Comparison of ENCODE assay signal across 8 cellular contexts in the genomic region with DNA sequence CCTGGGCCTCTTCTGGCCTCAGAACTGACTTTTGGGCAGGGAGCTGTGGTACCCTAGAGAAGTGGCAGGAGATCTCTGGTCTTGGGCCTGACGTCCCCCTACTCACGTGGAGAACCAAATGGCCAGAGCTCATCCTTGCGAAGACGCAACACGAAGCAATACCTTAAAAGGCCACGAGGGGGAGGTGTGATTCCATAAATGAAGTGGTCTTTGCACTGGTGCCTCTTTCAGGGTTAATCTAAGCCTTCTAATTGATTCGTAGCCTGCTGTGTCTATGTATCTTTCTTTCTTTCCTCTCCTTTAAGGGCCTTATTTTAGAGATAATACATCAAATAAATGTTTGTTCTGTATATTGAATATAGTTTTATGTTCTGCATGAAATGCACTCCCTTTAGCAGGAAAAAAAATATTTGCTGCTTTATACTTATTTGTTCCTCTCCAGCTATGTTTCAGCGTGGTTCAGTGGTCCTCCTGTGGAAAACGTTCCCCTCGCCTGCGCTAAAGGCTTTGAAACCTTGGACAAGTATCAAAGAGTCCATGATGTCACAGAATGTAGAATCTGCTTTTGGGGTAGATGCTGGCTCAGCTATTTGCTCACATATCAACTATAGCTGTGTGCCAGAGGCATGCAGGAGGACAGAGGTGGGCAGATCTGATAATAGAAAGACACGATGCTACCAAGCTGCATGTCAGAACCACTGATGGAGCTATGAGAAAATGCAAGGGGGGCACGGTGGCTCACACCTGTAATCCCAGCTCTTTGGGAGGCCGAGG. TPM values are rescaled to one million over a fixed set of nuclear protein-coding genes. Genes with fewer than 3 reads are reported as not detected.
DNase-seq lines count a peak whose midpoint lies in the region; ATAC-seq lines count a peak whose summit lies in the region.

No MANE protein-coding gene starts in this region.

- peaks cover 10% of the 10 kb centered on the region for H3K27me3 Mint-ChIP-seq in activated naive CD8-positive, alpha-beta T cell treated with anti-CD3 and anti-CD28 coated beads, Interleukin-2, amount 50 U/mL, for 24 hours

- peak; percentile 76 for ATAC-seq in activated naive CD8-positive, alpha-beta T cell treated with anti-CD3 and anti-CD28 coated beads, Interleukin-2, amount 50 U/mL, for 24 hours
- ATAC-seq in left ventricle myocardium superior (peak; percentile 71), sciatic nerve (peak; percentile 71), HG03378 (IDR thresholded peaks at IDR 0.05; ENCODE audit: unreplicated experiment) (no peak)

- peak; percentile 61 for DNase-seq in G401 (ENCODE audit: low spot score)
- peak; percentile 31 for DNase-seq in HCEC 1CT
- DNase-seq in NCI-H128 (lab: John Stamatoyannopoulos, UW; ENCODE audit: unreplicated experiment) = peak; percentile 17
- peak; percentile 28 to 52 for DNase-seq in SW 1271 (lab: John Stamatoyannopoulos, UW)
- DNase-seq in activated naive CD8-positive, alpha-beta T cell treated with anti-CD3 and anti-CD28 coated beads, Interleukin-2, amount 50 U/mL, for 24 hours = peak; percentile 81
- peak; percentile 49 for DNase-seq in left ventricle myocardium superior
- DNase-seq in sciatic nerve (ENCODE audit: low spot score) = peak; percentile 83

- H3K27ac Mint-ChIP-seq in activated naive CD8-positive, alpha-beta T cell treated with anti-CD3 and anti-CD28 coated beads, Interleukin-2, amount 50 U/mL, for 24 hours = no peak overlapping the region

- no peak overlapping the region for H3K4me3 Mint-ChIP-seq in activated naive CD8-positive, alpha-beta T cell treated with anti-CD3 and anti-CD28 coated beads, Interleukin-2, amount 50 U/mL, for 24 hours

- no peaks in the 10 kb centered on the region for H3K4me1 Mint-ChIP-seq in activated naive CD8-positive, alpha-beta T cell treated with anti-CD3 and anti-CD28 coated beads, Interleukin-2, amount 50 U/mL, for 24 hours

- in situ Hi-C loops in G401 (cut with HindIII; ENCODE audit: low sequenced_read_pairs) = no loop called here

- H3K9me3 Mint-ChIP-seq in activated naive CD8-positive, alpha-beta T cell treated with anti-CD3 and anti-CD28 coated beads, Interleukin-2, amount 50 U/mL, for 24 hours = no peaks in the 10 kb centered on the region

- intact Hi-C loops in left ventricle myocardium superior (cut with micrococcal nuclease) = no loop called here
- intact Hi-C loops in sciatic nerve (cut with DNase I) = no loop called here

- H3K36me3 Mint-ChIP-seq in activated naive CD8-positive, alpha-beta T cell treated with anti-CD3 and anti-CD28 coated beads, Interleukin-2, amount 50 U/mL, for 24 hours (ENCODE audit: low read depth) = no peaks in the 10 kb centered on the region

RNA-seq across cellular contexts. Expression of gene STRA8, which starts 41.0 kb away (rescaled TPM):
- total RNA-seq in G401 (2014; rRNA removed; shearing (Covaris generic)) = not detected in 2 replicates
- not detected for total RNA-seq in left ventricle myocardium superior
- not detected for total RNA-seq in sciatic nerve

Comparison
In these comparisons a context has a peak if more than half of its experiments do, and no peak if none do; other contexts are left out.
1. DNase-seq: peak in every context shown above with its lines; median percentile 83 in sciatic nerve; 81 in activated naive CD8-positive, alpha-beta T cell treated with anti-CD3 and anti-CD28 coated beads, Interleukin-2, amount 50 U/mL, for 24 hours; 61 in G401; 49 in left ventricle myocardium superior; 40 in SW 1271; 31 in HCEC 1CT; 17 in NCI-H128.